21 cellular contexts compared by ENCODE assay signal in the genomic region with DNA sequence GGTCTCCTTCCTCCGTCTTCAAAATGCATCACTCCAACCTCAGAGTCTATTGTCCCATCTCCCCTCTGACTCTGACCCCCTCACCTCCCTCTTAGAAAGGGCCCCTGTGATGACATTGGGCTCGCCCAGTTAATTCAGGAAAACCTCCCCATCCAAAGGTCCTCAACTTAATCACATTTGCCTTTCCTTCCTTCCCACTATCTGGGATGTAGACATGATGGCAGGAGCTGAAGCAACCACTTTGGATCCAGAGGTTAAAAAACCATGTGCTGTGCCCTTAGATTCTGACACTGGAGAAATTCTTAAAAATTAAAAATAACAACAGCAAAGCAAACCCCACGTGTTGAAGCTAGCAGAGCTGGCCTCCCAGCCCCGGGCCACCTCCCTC.
DNase-seq lines count a peak whose midpoint lies in the region; ATAC-seq and TF ChIP-seq lines count a peak whose summit lies in the region.
"Had no signal": no experiment of that assay in that cellular context is flagged by ENCODE, and none has a peak within 500 bp of the region (broad histone marks: within the 10 kb centered on the region; RNA-seq: fewer than 3 reads in every experiment).

No MANE protein-coding gene starts in this region.

- H3K36me3 ChIP-seq in mesendoderm (ENCODE audit: control insufficient read depth, insufficient read depth, low read length): no peaks in the 10 kb centered on the region

- no peak for TF ChIP-seq CTCF in activated CD8-positive, alpha-beta T cell treated with anti-CD3 and anti-CD28 coated beads for 36 hours (IDR thresholded peaks at IDR 0.05)
- no peak for TF ChIP-seq CTCF in WTC11 (IDR thresholded peaks at IDR 0.05)

- no peak overlapping the region for H3K18ac ChIP-seq in mesendoderm (ENCODE audit: low read length)

- H3K4me1 ChIP-seq in mesendoderm (ENCODE audit: control insufficient read depth, low read depth, low read length): no peaks in the 10 kb centered on the region
- H3K4me1 ChIP-seq: Caco-2 had no signal

- WGBS in mesendoderm (ENCODE audit: extremely low coverage, insufficient coverage, low lambda C conversion rate): no CpG with 5 or more reads among the region's 4 CpGs

- H3K4me2 ChIP-seq in mesendoderm (ENCODE audit: low read length): no peak overlapping the region
- H3K4me2 ChIP-seq: A549, KMS-11 had no signal

- H3K56ac ChIP-seq in mesendoderm (ENCODE audit: low read length): no peak overlapping the region

- H3K9me3 Mint-ChIP-seq in activated CD8-positive, alpha-beta T cell treated with anti-CD3 and anti-CD28 coated beads for 36 hours: peaks cover 4% of the 10 kb centered on the region
- no peaks in the 10 kb centered on the region for H3K9me3 Mint-ChIP-seq in activated CD8-positive, alpha-beta T cell treated with anti-CD3 and anti-CD28 coated beads, Interleukin-2, amount 10 ng/mL, durations not matched to agents 7 days and 5 days (ENCODE audit: insufficient read depth)
- peaks cover 4% of the 10 kb centered on the region for H3K9me3 Mint-ChIP-seq in WTC11
- H3K9me3 Mint-ChIP-seq in activated naive CD8-positive, alpha-beta T cell treated with anti-CD3 and anti-CD28 coated beads, Interleukin-2, amount 50 U/mL, for 24 hours: no peaks in the 10 kb centered on the region
- H3K9me3 Mint-ChIP-seq: CD4-positive, alpha-beta T cell had no signal

- no peak overlapping the region for H2BK120ac ChIP-seq in mesendoderm (ENCODE audit: low read depth, low read length)

- H3K4me1 Mint-ChIP-seq in activated CD8-positive, alpha-beta T cell treated with anti-CD3 and anti-CD28 coated beads for 36 hours (ENCODE audit: low read depth): no peaks in the 10 kb centered on the region
- no peaks in the 10 kb centered on the region for H3K4me1 Mint-ChIP-seq in activated CD8-positive, alpha-beta T cell treated with anti-CD3 and anti-CD28 coated beads, Interleukin-2, amount 10 ng/mL, durations not matched to agents 7 days and 5 days (ENCODE audit: low read depth)
- H3K4me1 Mint-ChIP-seq in WTC11: no peaks in the 10 kb centered on the region; the same call in 1 of the 2 replicates
- H3K4me1 Mint-ChIP-seq in activated naive CD8-positive, alpha-beta T cell treated with anti-CD3 and anti-CD28 coated beads, Interleukin-2, amount 50 U/mL, for 24 hours: peaks cover 6% of the 10 kb centered on the region

- H3K79me2 ChIP-seq in mesendoderm (ENCODE audit: control insufficient read depth, insufficient read depth, low read length): no peaks in the 10 kb centered on the region

- no peak overlapping the region for H3K9ac ChIP-seq in mesendoderm (ENCODE audit: low read length)
- H3K9ac ChIP-seq: KMS-11 had no signal

- no peaks in the 10 kb centered on the region for H3K27me3 ChIP-seq in mesendoderm (ENCODE audit: insufficient read depth, low read length, poor library complexity)

- H3K27me3 Mint-ChIP-seq in activated CD8-positive, alpha-beta T cell treated with anti-CD3 and anti-CD28 coated beads for 36 hours: no peaks in the 10 kb centered on the region
- H3K27me3 Mint-ChIP-seq in activated CD8-positive, alpha-beta T cell treated with anti-CD3 and anti-CD28 coated beads, Interleukin-2, amount 10 ng/mL, durations not matched to agents 7 days and 5 days (ENCODE audit: low read depth): no peaks in the 10 kb centered on the region
- no peaks in the 10 kb centered on the region for H3K27me3 Mint-ChIP-seq in WTC11 (ENCODE audit: low read depth)
- H3K27me3 Mint-ChIP-seq in activated naive CD8-positive, alpha-beta T cell treated with anti-CD3 and anti-CD28 coated beads, Interleukin-2, amount 50 U/mL, for 24 hours: no peaks in the 10 kb centered on the region
- H3K27me3 Mint-ChIP-seq: CD4-positive, alpha-beta T cell had no signal

- peak overlapping the region; percentile 57 for H3K27ac Mint-ChIP-seq in activated CD8-positive, alpha-beta T cell treated with anti-CD3 and anti-CD28 coated beads for 36 hours
- H3K27ac Mint-ChIP-seq in activated CD8-positive, alpha-beta T cell treated with anti-CD3 and anti-CD28 coated beads, Interleukin-2, amount 10 ng/mL, durations not matched to agents 7 days and 5 days: no peak overlapping the region
- no peak overlapping the region for H3K27ac Mint-ChIP-seq in WTC11
- H3K27ac Mint-ChIP-seq in activated naive CD8-positive, alpha-beta T cell treated with anti-CD3 and anti-CD28 coated beads, Interleukin-2, amount 50 U/mL, for 24 hours: peak overlapping the region; percentile 72
- H3K27ac Mint-ChIP-seq: CD4-positive, alpha-beta T cell had no signal

- H4K5ac ChIP-seq in mesendoderm (ENCODE audit: low read length): no peak overlapping the region

- H2BK15ac ChIP-seq in mesendoderm (replicated peaks; ENCODE audit: low read depth): no peak overlapping the region

- H3K4me3 Mint-ChIP-seq in activated CD8-positive, alpha-beta T cell treated with anti-CD3 and anti-CD28 coated beads for 36 hours: peak overlapping the region; percentile 34
- no peak overlapping the region for H3K4me3 Mint-ChIP-seq in activated CD8-positive, alpha-beta T cell treated with anti-CD3 and anti-CD28 coated beads, Interleukin-2, amount 10 ng/mL, durations not matched to agents 7 days and 5 days
- H3K4me3 Mint-ChIP-seq in WTC11: no peak overlapping the region
- H3K4me3 Mint-ChIP-seq in activated naive CD8-positive, alpha-beta T cell treated with anti-CD3 and anti-CD28 coated beads, Interleukin-2, amount 50 U/mL, for 24 hours: peak overlapping the region; percentile 8
- H3K4me3 Mint-ChIP-seq: CD4-positive, alpha-beta T cell had no signal

- no peaks in the 10 kb centered on the region for H3K36me3 Mint-ChIP-seq in activated CD8-positive, alpha-beta T cell treated with anti-CD3 and anti-CD28 coated beads for 36 hours (ENCODE audit: low read depth)
- no peaks in the 10 kb centered on the region for H3K36me3 Mint-ChIP-seq in activated CD8-positive, alpha-beta T cell treated with anti-CD3 and anti-CD28 coated beads, Interleukin-2, amount 10 ng/mL, durations not matched to agents 7 days and 5 days (ENCODE audit: low read depth)
- H3K36me3 Mint-ChIP-seq in WTC11: no peaks in the 10 kb centered on the region
- no peaks in the 10 kb centered on the region for H3K36me3 Mint-ChIP-seq in activated naive CD8-positive, alpha-beta T cell treated with anti-CD3 and anti-CD28 coated beads, Interleukin-2, amount 50 U/mL, for 24 hours (ENCODE audit: low read depth)

- no peaks in the 10 kb centered on the region for H3K79me1 ChIP-seq in mesendoderm (ENCODE audit: low read length)

- no peak overlapping the region for H4K8ac ChIP-seq in mesendoderm (ENCODE audit: low read depth, low read length)

- CTCF ChIA-PET in activated CD8-positive, alpha-beta T cell treated with anti-CD3 and anti-CD28 coated beads for 36 hours (lab: Charles Lee): interaction anchor here (1.4 to 1.9 kb wide), 3 partner anchors 21 to 308 kb away, joined by 4 to 10 read pairs (median 6); no protein-coding TSS in a partner anchor
- CTCF ChIA-PET in activated CD8-positive, alpha-beta T cell treated with anti-CD3 and anti-CD28 coated beads, Interleukin-2, amount 10 ng/mL, durations not matched to agents 7 days and 5 days (lab: Charles Lee): interaction anchor here (0.9 kb wide), 1 partner anchor 40 kb away, joined by 3 read pairs; no protein-coding TSS in a partner anchor
- CTCF ChIA-PET in WTC11 (lab: Charles Lee): interaction anchor here (1.7 kb wide), 1 partner anchor 21 kb away, joined by 7 read pairs; no protein-coding TSS in a partner anchor

- H2AK5ac ChIP-seq in mesendoderm (ENCODE audit: low read length): no peak overlapping the region

- no peak overlapping the region for H2BK5ac ChIP-seq in mesendoderm (ENCODE audit: low read length)

- POLR2A ChIA-PET in activated CD8-positive, alpha-beta T cell treated with anti-CD3 and anti-CD28 coated beads for 36 hours (lab: Charles Lee): no interaction called here
- POLR2A ChIA-PET in activated CD8-positive, alpha-beta T cell treated with anti-CD3 and anti-CD28 coated beads, Interleukin-2, amount 10 ng/mL, durations not matched to agents 7 days and 5 days (lab: Charles Lee): no interaction called here
- POLR2A ChIA-PET in WTC11 (lab: Charles Lee): no interaction called here

- no peak overlapping the region for H3K4me3 ChIP-seq in mesendoderm (ENCODE audit: low read length)
- H3K4me3 ChIP-seq: A549, GM12878 had no signal

- no peak overlapping the region for H3K4ac ChIP-seq in mesendoderm (ENCODE audit: low read depth, low read length)

- no peak for DNase-seq in activated CD8-positive, alpha-beta T cell treated with anti-CD3 and anti-CD28 coated beads for 36 hours
- no peak for DNase-seq in activated CD8-positive, alpha-beta T cell treated with anti-CD3 and anti-CD28 coated beads, Interleukin-2, amount 10 ng/mL, durations not matched to agents 7 days and 5 days
- DNase-seq in WTC11 (ENCODE audit: low spot score): no peak
- DNase-seq in activated naive CD8-positive, alpha-beta T cell treated with anti-CD3 and anti-CD28 coated beads, Interleukin-2, amount 50 U/mL, for 24 hours: no peak
- DNase-seq in mesendoderm: peak; percentile 32
- DNase-seq in iPS-NIHi7 (ENCODE audit: extremely low spot score): no peak
- DNase-seq: Caco-2; CD4-positive, alpha-beta T cell; DMS153; GF-D8; GOT3; MV-4-11; NCI-H1694 treated with DMSO at 0.1 percent for 48 hours; NCI-H510A; NCI-H774 had no signal

- intact Hi-C loops in activated CD8-positive, alpha-beta T cell treated with anti-CD3 and anti-CD28 coated beads for 36 hours (cut with micrococcal nuclease): no loop called here

- no peak overlapping the region for H3K27ac ChIP-seq in mesendoderm (ENCODE audit: low read depth, low read length)
- H3K27ac ChIP-seq: A549, KMS-11 had no signal

- no peak overlapping the region for H3K23ac ChIP-seq in mesendoderm (ENCODE audit: low read length)

- ATAC-seq in activated CD8-positive, alpha-beta T cell treated with anti-CD3 and anti-CD28 coated beads for 36 hours: no peak
- no peak for ATAC-seq in activated CD8-positive, alpha-beta T cell treated with anti-CD3 and anti-CD28 coated beads, Interleukin-2, amount 10 ng/mL, durations not matched to agents 7 days and 5 days
- ATAC-seq in WTC11: no peak
- no peak for ATAC-seq in activated naive CD8-positive, alpha-beta T cell treated with anti-CD3 and anti-CD28 coated beads, Interleukin-2, amount 50 U/mL, for 24 hours
- no peak for ATAC-seq in GM18870 (IDR thresholded peaks at IDR 0.05; ENCODE audit: unreplicated experiment)
- no peak for ATAC-seq in GM19023 (IDR thresholded peaks at IDR 0.05; ENCODE audit: unreplicated experiment)
- ATAC-seq: A549, GM12878, Right ventricle myocardium inferior had no signal

TF ChIP-seq in WTC11, 78 proteins besides CTCF, POLR2A, EP300 and RAD21 (continues in another document):
- peak; percentile 79; the same call in 1 of the 2 replicates for TF ChIP-seq GTF2I (CRISPR knock-in tag; conservative IDR thresholded peaks at IDR 0.05)

Comparison
In these comparisons a context has a peak if more than half of its experiments do, and no peak if none do; other contexts are left out.
1. H3K27ac Mint-ChIP-seq: peak in activated CD8-positive, alpha-beta T cell treated with anti-CD3 and anti-CD28 coated beads for 36 hours (single experiment) and activated naive CD8-positive, alpha-beta T cell treated with anti-CD3 and anti-CD28 coated beads, Interleukin-2, amount 50 U/mL, for 24 hours (single experiment); none in activated CD8-positive, alpha-beta T cell treated with anti-CD3 and anti-CD28 coated beads, Interleukin-2, amount 10 ng/mL, durations not matched to agents 7 days and 5 days (single experiment) and WTC11 (single experiment).
2. H3K4me3 Mint-ChIP-seq: peak in activated CD8-positive, alpha-beta T cell treated with anti-CD3 and anti-CD28 coated beads for 36 hours (single experiment) and activated naive CD8-positive, alpha-beta T cell treated with anti-CD3 and anti-CD28 coated beads, Interleukin-2, amount 50 U/mL, for 24 hours (single experiment); none in activated CD8-positive, alpha-beta T cell treated with anti-CD3 and anti-CD28 coated beads, Interleukin-2, amount 10 ng/mL, durations not matched to agents 7 days and 5 days (single experiment) and WTC11 (single experiment).